In the genomic region with DNA sequence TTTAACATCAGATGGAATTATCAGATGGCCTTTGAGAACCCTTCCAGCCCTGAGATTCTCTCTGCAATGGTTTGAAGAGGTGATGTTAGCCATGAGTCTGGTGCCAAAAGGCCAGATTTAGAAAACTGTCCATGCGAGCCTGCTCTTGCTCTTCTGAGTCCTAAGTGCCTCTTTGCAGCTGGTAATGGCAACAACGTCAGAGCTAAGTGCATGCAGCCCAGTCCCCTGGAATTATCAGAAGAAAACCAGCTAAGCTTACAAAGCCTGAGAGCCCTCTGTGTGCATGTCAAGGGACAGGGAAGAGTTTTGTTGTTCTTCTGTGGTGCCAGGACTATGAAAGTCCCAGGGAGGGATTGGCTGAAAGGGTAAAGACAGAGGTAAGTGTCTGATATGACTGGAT, we compare ENCODE assay signal across 23 cellular contexts.
"Had no signal": no experiment of that assay in that cellular context is flagged by ENCODE, and none has a peak within 500 bp of the region (broad histone marks: within the 10 kb centered on the region; RNA-seq: fewer than 3 reads in every experiment).

No MANE protein-coding gene starts in this region.

- DNase-seq: Kasumi-1; MM.1S; NCI-H1092 treated with DMSO at 0.1 percent for 48 hours; NCI-H1436; NCI-H187; NCI-H2029; NCI-H2081 treated with DMSO at 0.1 percent for 48 hours; NCI-H2227 treated with DMSO at 0.1 percent for 48 hours; NCI-H524; NCI-H526 treated with DMSO at 0.1 percent for 48 hours; NCI-H748 treated with DMSO at 0.1 percent for 48 hours; NK-92 treated with Interleukin-12 subunit alpha and Interleukin-12 subunit beta, amount 100 ng/mL, for 24 hours; PC-3; Right ventricle myocardium superior; RPMI8226; SIG-M5 had no signal

- H3K27ac ChIP-seq: HL-60, KMS-11, SJSA1, SK-N-MC had no signal

- H3K27ac Mint-ChIP-seq: IgD-negative memory B cell had no signal

- H3K4me1 Mint-ChIP-seq: IgD-negative memory B cell had no signal

- H3K36me3 Mint-ChIP-seq: IgD-negative memory B cell had no signal

- ATAC-seq: K562, Panc1, PC-3 had no signal

- H3K36me3 ChIP-seq: SJSA1 had no signal

- H3K9me3 ChIP-seq: SJSA1 had no signal

- H3K4me3 Mint-ChIP-seq: IgD-negative memory B cell had no signal

- H3K4me3 ChIP-seq: K562, SJSA1, SK-N-MC had no signal

- H3K4me1 ChIP-seq: SJSA1 had no signal
